18 cellular contexts compared by ENCODE assay signal in genomic region chr3:32725721-32726120, GRCh38. TPM values are rescaled to one million over a fixed set of nuclear protein-coding genes. Genes with fewer than 3 reads are reported as not detected.
DNase-seq lines count a peak whose midpoint lies in the region; ATAC-seq, FAIRE-seq and TF ChIP-seq lines count a peak whose summit lies in the region.
"Had no signal": no experiment of that assay in that cellular context is flagged by ENCODE, and none has a peak within 500 bp of the region (broad histone marks: within the 10 kb centered on the region; RNA-seq: fewer than 3 reads in every experiment).

No MANE protein-coding gene starts in this region.

- no peaks in the 10 kb centered on the region for H3K9me3 ChIP-seq in uterus
- H3K9me3 ChIP-seq: BLaER1 treated with 17β-estradiol and CSF1 and Interleukin-3, amounts not matched to agents 10 nM and 100 nM had no signal

- H3K4me3 Mint-ChIP-seq in activated CD4-positive, alpha-beta T cell treated with anti-CD3 and anti-CD28 coated beads, Interleukin-2, amount 10 ng/mL, durations not matched to agents 24 days and 14 days = no peak overlapping the region
- H3K4me3 Mint-ChIP-seq: CD8-positive, alpha-beta memory T cell had no signal

- peak; percentile 33 for DNase-seq in activated CD4-positive, alpha-beta T cell treated with anti-CD3 and anti-CD28 coated beads, Interleukin-2, amount 10 ng/mL, durations not matched to agents 24 days and 14 days
- DNase-seq in activated CD4-positive, alpha-beta T cell treated with anti-CD3 and anti-CD28 coated beads, Interleukin-2, amount 50 U/mL, for 4 hours = no peak
- DNase-seq in M059J (ENCODE audit: low read depth) (peak; percentile 12), bronchial epithelial cell (ENCODE audit: low read depth) (peak; percentile 63), renal cortical epithelial cell (ENCODE audit: low read depth) (peak; percentile 22), uterus (no peak), KBM-7 (no peak)
- DNase-seq: CD8-positive, alpha-beta memory T cell; DND-41; GOT3; Karpas-422; NCI-H1436; NCI-H2029 treated with DMSO at 0.1 percent for 48 hours; NCI-H510A treated with DMSO at 0.1 percent for 48 hours; NCI-H82 had no signal

- intact Hi-C loops in activated CD4-positive, alpha-beta T cell treated with anti-CD3 and anti-CD28 coated beads, Interleukin-2, amount 10 ng/mL, durations not matched to agents 24 days and 14 days (cut with micrococcal nuclease) = no loop called here
- intact Hi-C loops in uterus (cut with DNase I; ENCODE audit: low total_unique reads) = no loop called here

- H3K36me3 ChIP-seq in bronchial epithelial cell (ENCODE audit: control insufficient read depth, insufficient read depth, low read length) (peaks cover 3% of the 10 kb centered on the region), uterus (no peaks in the 10 kb centered on the region)

- H3K36me3 Mint-ChIP-seq in activated CD4-positive, alpha-beta T cell treated with anti-CD3 and anti-CD28 coated beads, Interleukin-2, amount 10 ng/mL, durations not matched to agents 24 days and 14 days (ENCODE audit: low read depth) = peaks cover 33% of the 10 kb centered on the region

- no peaks in the 10 kb centered on the region for H3K27me3 ChIP-seq in bronchial epithelial cell (ENCODE audit: control insufficient read depth, insufficient read depth, low read length)
- H3K27me3 ChIP-seq in uterus = no peaks in the 10 kb centered on the region
- H3K27me3 ChIP-seq: BLaER1 treated with 17β-estradiol and CSF1 and Interleukin-3, amounts not matched to agents 10 nM and 100 nM had no signal

- ATAC-seq in HG03342 (IDR thresholded peaks at IDR 0.05; ENCODE audit: unreplicated experiment) = no peak

- TF ChIP-seq CTCF in bronchial epithelial cell (IDR thresholded peaks at IDR 0.05; ENCODE audit: insufficient read depth, low read length, severe bottlenecking) (no peak), uterus (IDR thresholded peaks at IDR 0.05) (no peak)

- no peaks in the 10 kb centered on the region for H3K4me1 ChIP-seq in uterus
- H3K4me1 ChIP-seq: BLaER1 treated with 17β-estradiol and CSF1 and Interleukin-3, amounts not matched to agents 10 nM and 100 nM had no signal

- peaks cover 4% of the 10 kb centered on the region for H3K4me1 Mint-ChIP-seq in activated CD4-positive, alpha-beta T cell treated with anti-CD3 and anti-CD28 coated beads, Interleukin-2, amount 10 ng/mL, durations not matched to agents 24 days and 14 days
- H3K4me1 Mint-ChIP-seq: CD8-positive, alpha-beta memory T cell had no signal

- H3K4me3 ChIP-seq in bronchial epithelial cell (ENCODE audit: low read depth, low read length) (no peak overlapping the region), uterus (no peak overlapping the region)
- H3K4me3 ChIP-seq: BLaER1 treated with 17β-estradiol and CSF1 and Interleukin-3, amounts not matched to agents 10 nM and 100 nM had no signal

- H3K9me3 Mint-ChIP-seq in activated CD4-positive, alpha-beta T cell treated with anti-CD3 and anti-CD28 coated beads, Interleukin-2, amount 10 ng/mL, durations not matched to agents 24 days and 14 days = no peaks in the 10 kb centered on the region
- H3K9me3 Mint-ChIP-seq: CD8-positive, alpha-beta memory T cell had no signal

- in situ Hi-C loops in KBM-7 (cut with MboI; ENCODE audit: low pct_unique_long_range_greater_than_20kb, low sequenced_read_pairs) = no loop called here

- no peak for TF ChIP-seq POLR2A in uterus (IDR thresholded peaks at IDR 0.05)

- no peak for FAIRE-seq in bronchial epithelial cell (lab: Jason Lieb, UNC)

- no peak overlapping the region for H3K27ac ChIP-seq in uterus
- H3K27ac ChIP-seq: 22Rv1; BLaER1 treated with 17β-estradiol and CSF1 and Interleukin-3, amounts not matched to agents 10 nM and 100 nM had no signal

- no peak overlapping the region for H3K27ac Mint-ChIP-seq in activated CD4-positive, alpha-beta T cell treated with anti-CD3 and anti-CD28 coated beads, Interleukin-2, amount 10 ng/mL, durations not matched to agents 24 days and 14 days
- H3K27ac Mint-ChIP-seq: CD8-positive, alpha-beta memory T cell had no signal

- no peaks in the 10 kb centered on the region for H3K27me3 Mint-ChIP-seq in activated CD4-positive, alpha-beta T cell treated with anti-CD3 and anti-CD28 coated beads, Interleukin-2, amount 10 ng/mL, durations not matched to agents 24 days and 14 days
- H3K27me3 Mint-ChIP-seq: CD8-positive, alpha-beta memory T cell had no signal

RNA-seq across cellular contexts. Expression of gene CNOT10, which starts 40.7 kb away (rescaled TPM):
- 61.0 and 74.4 TPM in 2 replicates for total RNA-seq in activated CD4-positive, alpha-beta T cell treated with anti-CD3 and anti-CD28 coated beads, Interleukin-2, amount 10 ng/mL, durations not matched to agents 24 days and 14 days
- 22.0 and 26.7 TPM in 2 replicates for total RNA-seq in M059J (2014; rRNA removed; shearing (Covaris generic))
- 20.4 and 22.4 TPM in 2 replicates for total RNA-seq in bronchial epithelial cell
- 21.7 and 24.3 TPM in 2 replicates for total RNA-seq in renal cortical epithelial cell
- 10 to 100 TPM; 15.1 to 50.0 (median 31.8) TPM for total RNA-seq in uterus

Comparison
In these comparisons a context has a peak if more than half of its experiments do, and no peak if none do; other contexts are left out.
1. DNase-seq: peak in activated CD4-positive, alpha-beta T cell treated with anti-CD3 and anti-CD28 coated beads, Interleukin-2, amount 10 ng/mL, durations not matched to agents 24 days and 14 days (single experiment), M059J (single experiment), bronchial epithelial cell (single experiment) and renal cortical epithelial cell (single experiment); none in activated CD4-positive, alpha-beta T cell treated with anti-CD3 and anti-CD28 coated beads, Interleukin-2, amount 50 U/mL, for 4 hours (0 of 2), uterus (0 of 2) and KBM-7 (single experiment).